Comparison of ENCODE assay signal across 25 cellular contexts in genomic region chr1:116572771-116573170, GRCh38. TPM values are rescaled to one million over a fixed set of nuclear protein-coding genes. Genes with fewer than 3 reads are reported as not detected.
DNase-seq lines count a peak whose midpoint lies in the region; ATAC-seq and TF ChIP-seq lines count a peak whose summit lies in the region.
"Had no signal": no experiment of that assay in that cellular context is flagged by ENCODE, and none has a peak within 500 bp of the region (broad histone marks: within the 10 kb centered on the region; RNA-seq: fewer than 3 reads in every experiment).

No MANE protein-coding gene starts in this region.

- H3K79me2 ChIP-seq in OCI-LY3 (ENCODE audit: low read length) (peaks cover 22% of the 10 kb centered on the region), smooth muscle cell (ENCODE audit: low read depth) (peaks cover 9% of the 10 kb centered on the region)

- H3K9ac ChIP-seq in BLaER1 treated with 17β-estradiol and CSF1 and Interleukin-3, amounts not matched to agents 10 nM and 100 nM: no peak overlapping the region
- peak overlapping the region; percentile 100 for H3K9ac ChIP-seq in OCI-LY3 (ENCODE audit: low read length)
- H3K9ac ChIP-seq in smooth muscle cell (ENCODE audit: low read depth): no peak overlapping the region

- H3F3A ChIP-seq in smooth muscle cell (ENCODE audit: low read depth): peaks cover 9% of the 10 kb centered on the region

- ATAC-seq in GM21381 (IDR thresholded peaks at IDR 0.05; ENCODE audit: unreplicated experiment): no peak
- ATAC-seq in activated CD4-positive, CD25-positive, alpha-beta regulatory T cell treated with anti-CD3 and anti-CD28 coated beads, Interleukin-2, amount 50 U/mL, for 24 hours: no peak
- ATAC-seq: A549, Panc1, T-cell had no signal

- H3K36me3 ChIP-seq in BLaER1 treated with 17β-estradiol and CSF1 and Interleukin-3, amounts not matched to agents 10 nM and 100 nM: peaks cover 0 to 47% (median 26%) of the 10 kb centered on the region in 11 experiments; a peak in 18 of 22 replicates
- H3K36me3 ChIP-seq in OCI-LY3 (replicated peaks; ENCODE audit: low read depth, low read length): peaks cover 8% of the 10 kb centered on the region
- no peaks in the 10 kb centered on the region for H3K36me3 ChIP-seq in smooth muscle cell (ENCODE audit: low read depth)
- H3K36me3 ChIP-seq: BE2C had no signal

- no peak overlapping the region for H3K4me3 ChIP-seq in BLaER1 treated with 17β-estradiol and CSF1 and Interleukin-3, amounts not matched to agents 10 nM and 100 nM
- H3K4me3 ChIP-seq in OCI-LY3 (ENCODE audit: low read length) (no peak overlapping the region), smooth muscle cell (no peak overlapping the region)
- H3K4me3 ChIP-seq: A549, MG63 had no signal

- WGBS in smooth muscle cell (ENCODE audit: low lambda C conversion rate): 40% methylated on average over 1 of the region's 1 CpG

- no peaks in the 10 kb centered on the region for H3K27me3 ChIP-seq in BLaER1 treated with 17β-estradiol and CSF1 and Interleukin-3, amounts not matched to agents 10 nM and 100 nM
- no peaks in the 10 kb centered on the region for H3K27me3 ChIP-seq in OCI-LY3 (ENCODE audit: low read depth, low read length)
- H3K27me3 ChIP-seq in smooth muscle cell (ENCODE audit: low read depth): no peaks in the 10 kb centered on the region
- H3K27me3 ChIP-seq: BE2C, MG63 had no signal

- TF ChIP-seq POLR2A in erythroblast (IDR thresholded peaks at IDR 0.05; ENCODE audit: low read length): no peak

- peaks cover 11 to 24% (median 22%) of the 10 kb centered on the region in 11 experiments; a peak in 17 of 22 replicates for H4K20me1 ChIP-seq in BLaER1 treated with 17β-estradiol and CSF1 and Interleukin-3, amounts not matched to agents 10 nM and 100 nM
- no peaks in the 10 kb centered on the region for H4K20me1 ChIP-seq in OCI-LY3 (ENCODE audit: insufficient read depth, low read length)
- H4K20me1 ChIP-seq in smooth muscle cell (ENCODE audit: low read depth): peaks cover 17% of the 10 kb centered on the region

- DNase-seq in erythroblast (lab: John Stamatoyannopoulos, UW): peak; percentile 53 to 65
- DNase-seq in smooth muscle cell (lab: John Stamatoyannopoulos, UW; ENCODE audit: unreplicated experiment): no peak
- no peak for DNase-seq in head of caudate nucleus
- DNase-seq: BE2C; Caco-2; CD4-positive, alpha-beta memory T cell; DMS 273 treated with DMSO at 0.1 percent for 48 hours; DMS79 treated with DMSO at 0.1 percent for 48 hours; H7; HFFc6; MG63; NCI-H1048; NCI-H146; NCI-H2029; NCI-H2227 treated with DMSO at 0.1 percent for 48 hours; NCI-H510A; NCI-H748 treated with DMSO at 0.1 percent for 48 hours; SIG-M5; T-cell had no signal

- H3K4me1 ChIP-seq in BLaER1 treated with 17β-estradiol and CSF1 and Interleukin-3, amounts not matched to agents 10 nM and 100 nM: peaks cover 28 to 72% (median 51%) of the 10 kb centered on the region in 10 experiments
- H3K4me1 ChIP-seq in OCI-LY3 (ENCODE audit: low read length): peaks cover 92% of the 10 kb centered on the region
- peaks cover 12% of the 10 kb centered on the region for H3K4me1 ChIP-seq in smooth muscle cell (ENCODE audit: low read depth)

- peak overlapping the region in 6 of 11 experiments; percentile 59 to 97 (median 94); a peak in 11 of 22 replicates for H3K4me2 ChIP-seq in BLaER1 treated with 17β-estradiol and CSF1 and Interleukin-3, amounts not matched to agents 10 nM and 100 nM
- H3K4me2 ChIP-seq in OCI-LY3 (ENCODE audit: low read length) (peak overlapping the region; percentile 98), smooth muscle cell (peak overlapping the region; percentile 56)
- H3K4me2 ChIP-seq: A549 had no signal

- intact Hi-C loops in head of caudate nucleus (cut with DNase I): loop anchor here (10.0 kb wide), 1 partner anchor 482 kb away; no protein-coding TSS in a partner anchor

- H3K9me3 ChIP-seq in BLaER1 treated with 17β-estradiol and CSF1 and Interleukin-3, amounts not matched to agents 10 nM and 100 nM (replicated peaks in 1 of 11): no peaks in the 10 kb centered on the region
- H3K9me3 ChIP-seq in OCI-LY3 (ENCODE audit: insufficient read depth, low read length): no peaks in the 10 kb centered on the region
- H3K9me3 ChIP-seq in smooth muscle cell (replicated peaks; ENCODE audit: low read depth): no peaks in the 10 kb centered on the region
- H3K9me3 ChIP-seq: A549, BE2C, Caco-2, MG63 had no signal

- H2AFZ ChIP-seq in OCI-LY3 (ENCODE audit: low read depth, low read length) (no peak overlapping the region), smooth muscle cell (ENCODE audit: low read depth) (no peak overlapping the region)

- peak overlapping the region in 2 of 11 experiments; percentile 7 to 16; a peak in 2 of 22 replicates for H3K27ac ChIP-seq in BLaER1 treated with 17β-estradiol and CSF1 and Interleukin-3, amounts not matched to agents 10 nM and 100 nM
- H3K27ac ChIP-seq in OCI-LY3 (ENCODE audit: low read length) (peak overlapping the region; percentile 98), smooth muscle cell (ENCODE audit: low read depth) (peak overlapping the region; percentile 80)
- H3K27ac ChIP-seq: A549 had no signal

- TF ChIP-seq CTCF in OCI-LY3 (IDR thresholded peaks at IDR 0.05; ENCODE audit: low read depth, low read length) (no peak), smooth muscle cell (IDR thresholded peaks at IDR 0.05; ENCODE audit: borderline replicate concordance, insufficient read depth, poor library complexity, severe bottlenecking) (no peak)

RNA-seq across cellular contexts. Expression of gene CD58, which starts 1.9 kb away (rescaled TPM):
- total RNA-seq in smooth muscle cell: 38.5 and 43.8 TPM in 2 replicates
- polyA plus RNA-seq in smooth muscle cell: 25.4 and 33.5 TPM in 2 replicates

Comparison
In these comparisons a context has a peak if more than half of its experiments do, and no peak if none do; other contexts are left out.
1. DNase-seq: peak in erythroblast (2 of 2); none in smooth muscle cell (single experiment) and head of caudate nucleus (0 of 42).
2. Peak in every context shown above with its lines, with median percentiles within 50 percentile points of each other: H3K4me2 ChIP-seq.